Comparison of ENCODE assay signal across 12 cellular contexts in genomic region chr1:210558302-210558701, GRCh38.
DNase-seq lines count a peak whose midpoint lies in the region; ATAC-seq, FAIRE-seq and TF ChIP-seq lines count a peak whose summit lies in the region.
"Had no signal": no experiment of that assay in that cellular context is flagged by ENCODE, and none has a peak within 500 bp of the region (broad histone marks: within the 10 kb centered on the region; RNA-seq: fewer than 3 reads in every experiment).

No MANE protein-coding gene starts in this region.

- H3K4me3 ChIP-seq in fibroblast of pulmonary artery (replicated peaks; ENCODE audit: low read depth, low read length) (no peak overlapping the region), small intestine (ENCODE audit: low read depth in 1 of 2, low read length in 2 of 2) (no peak overlapping the region)

- no peaks in the 10 kb centered on the region for H3K9me3 ChIP-seq in small intestine (ENCODE audit: control insufficient read depth, low read depth)

- DNase-seq in NCI-H510A treated with DMSO at 0.1 percent for 48 hours (lab: John Stamatoyannopoulos, UW) = peak; percentile 70
- no peak for DNase-seq in NCI-H510A (lab: John Stamatoyannopoulos, UW)
- peak; percentile 62 for DNase-seq in NCI-H345 treated with DMSO at 0.1 percent for 48 hours (lab: John Stamatoyannopoulos, UW; ENCODE audit: unreplicated experiment)
- DNase-seq in fibroblast of pulmonary artery (ENCODE audit: low read depth) = peak; percentile 6
- DNase-seq in small intestine = peak; percentile 27
- no peak for DNase-seq in hippocampal formation (lab: John Stamatoyannopoulos, UW)
- DNase-seq: ACHN; activated CD4-positive, alpha-beta T cell treated with anti-CD3 and anti-CD28 coated beads for 48 hours; DND-41; NCI-H2107 had no signal

- H3K27ac ChIP-seq in small intestine (ENCODE audit: low read depth in 1 of 2, low read length in 1 of 2) = no peak overlapping the region

- FAIRE-seq in small intestine (lab: Jason Lieb, UNC) = no peak

- WGBS in small intestine, 3 donors = 9 to 14% (median 10%) methylated on average over 1 of the region's 1 CpG

- no peaks in the 10 kb centered on the region for H3K27me3 ChIP-seq in small intestine (ENCODE audit: control insufficient read depth in 2 of 2, insufficient read depth in 2 of 2, low read length in 2 of 2)

- H3K4me1 ChIP-seq in small intestine (ENCODE audit: control insufficient read depth in 2 of 2, insufficient read depth in 1 of 2, low read depth in 1 of 2, low read length in 1 of 2) = no peaks in the 10 kb centered on the region

- no peak for TF ChIP-seq CTCF in fibroblast of pulmonary artery (IDR thresholded peaks at IDR 0.05; ENCODE audit: low read length, missing control alignments)

- ATAC-seq in GM18519 (IDR thresholded peaks at IDR 0.05; ENCODE audit: low FRiP score, unreplicated experiment) (no peak), GM18873 (IDR thresholded peaks at IDR 0.05; ENCODE audit: low FRiP score, unreplicated experiment) (no peak)

- H3K36me3 ChIP-seq in small intestine (ENCODE audit: control insufficient read depth in 2 of 2, insufficient read depth in 2 of 2, low read length in 2 of 2) = no peaks in the 10 kb centered on the region

Comparison
In these comparisons a context has a peak if more than half of its experiments do, and no peak if none do; other contexts are left out.
1. DNase-seq: peak in NCI-H510A treated with DMSO at 0.1 percent for 48 hours (single experiment), NCI-H345 treated with DMSO at 0.1 percent for 48 hours (single experiment), fibroblast of pulmonary artery (single experiment) and small intestine (single experiment); none in NCI-H510A (single experiment) and hippocampal formation (0 of 2).